ENCODE assay signal across 30 cellular contexts in genomic region chr11:134647066-134647746, GRCh38.
DNase-seq lines count a peak whose midpoint lies in the region; ATAC-seq, FAIRE-seq and TF ChIP-seq lines count a peak whose summit lies in the region.
"Had no signal": no experiment of that assay in that cellular context is flagged by ENCODE, and none has a peak within 500 bp of the region (broad histone marks: within the 10 kb centered on the region; RNA-seq: fewer than 3 reads in every experiment).

No MANE protein-coding gene starts in this region.

- H3K9me3 Mint-ChIP-seq in stimulated activated naive CD8-positive, alpha-beta T cell treated with anti-CD3 and anti-CD28 coated beads, Interleukin-15, amount 100 ng/mL, for 72 hours, result no peaks in the 10 kb centered on the region
- H3K9me3 Mint-ChIP-seq: activated CD4-positive, alpha-beta memory T cell treated with anti-CD3 and anti-CD28 coated beads, Interleukin-2, amount 10 ng/mL, durations not matched to agents 7 days and 5 days; activated naive CD8-positive, alpha-beta T cell treated with anti-CD3 and anti-CD28 coated beads, Interleukin-2, amount 10 ng/mL, durations not matched to agents 7 days and 5 days; activated T-helper 2 cell treated with anti-CD3 and anti-CD28 coated beads, Interferon-gamma antibody, Interleukin-2, Interleukin-4, amounts not matched to agents 10 μg/mL and 5 μg/mL and 100 μg/mL, durations not matched to agents 14 hours and 24 hours and 36 hours; CD8-positive, alpha-beta T cell; T-helper 2 cell treated with Interferon-gamma antibody and Interleukin-4, amounts not matched to agents 5 μg/mL and 100 μg/mL, for 36 hours had no signal

- H3K4me1 ChIP-seq in RWPE2 (ENCODE audit: insufficient read depth, poor library complexity, severe bottlenecking), result no peaks in the 10 kb centered on the region
- H3K4me1 ChIP-seq: ascending aorta, left lung, transverse colon had no signal

- no peak for DNase-seq in stimulated activated naive CD8-positive, alpha-beta T cell treated with anti-CD3 and anti-CD28 coated beads, Interleukin-15, amount 100 ng/mL, for 72 hours
- no peak for DNase-seq in stimulated activated naive CD8-positive, alpha-beta T cell treated with anti-CD3 and anti-CD28 coated beads, Interleukin-15, Interleukin-2, amounts not matched to agents 100 U/mL and 50 U/mL, for 24 hours
- DNase-seq in RWPE2 (ENCODE audit: low spot score) (no peak), islet precursor cell (peak; percentile 43), urothelium cell line (ENCODE audit: low spot score) (peak; percentile 8), SW 1271 (lab: John Stamatoyannopoulos, UW) (no peak), activated T-cell treated with anti-CD3 and anti-CD28 coated beads for 4 hours (no peak), globus pallidus (ENCODE audit: low spot score) (no peak)
- DNase-seq: activated CD4-positive, alpha-beta memory T cell treated with anti-CD3 and anti-CD28 coated beads, Interleukin-2, amount 10 ng/mL, durations not matched to agents 7 days and 5 days; activated CD4-positive, CD25-positive, alpha-beta regulatory T cell treated with anti-CD3 and anti-CD28 coated beads, Interleukin-2, amount 50 U/mL, for 72 hours; activated naive CD8-positive, alpha-beta T cell treated with anti-CD3 and anti-CD28 coated beads, Interleukin-2, amount 10 ng/mL, durations not matched to agents 7 days and 5 days; CD8-positive, alpha-beta T cell; DMS 273 treated with DMSO at 0.1 percent for 48 hours; effector CD4-positive, alpha-beta T cell; glutamatergic neuron; left lung; mesenchymal stem cell; NCI-H1048; NCI-H1694; NCI-H524; right cardiac atrium; SHP77; stimulated activated CD4-positive, alpha-beta T cell treated with anti-CD3 and anti-CD28 coated beads, Interleukin-2, amount 100 ng/mL, for 48 hours; transverse colon had no signal

- H3K9me3 ChIP-seq in RWPE2 (ENCODE audit: severe bottlenecking), result peaks cover 2% of the 10 kb centered on the region
- H3K9me3 ChIP-seq: ascending aorta, left lung, transverse colon had no signal

- no peak overlapping the region for H3K4me3 ChIP-seq in RWPE2 (ENCODE audit: severe bottlenecking)
- H3K4me3 ChIP-seq: ascending aorta, cardiac muscle cell, left lung, transverse colon had no signal

- H3K36me3 ChIP-seq in RWPE2 (ENCODE audit: low read depth), result no peaks in the 10 kb centered on the region
- H3K36me3 ChIP-seq: ascending aorta, cardiac muscle cell, left lung, transverse colon had no signal

- peak overlapping the region in 1 of 2 donors; percentile 63 for H3K4me3 Mint-ChIP-seq in stimulated activated naive CD8-positive, alpha-beta T cell treated with anti-CD3 and anti-CD28 coated beads, Interleukin-15, amount 100 ng/mL, for 72 hours
- H3K4me3 Mint-ChIP-seq: activated CD4-positive, alpha-beta memory T cell treated with anti-CD3 and anti-CD28 coated beads, Interleukin-2, amount 10 ng/mL, durations not matched to agents 7 days and 5 days; activated naive CD8-positive, alpha-beta T cell treated with anti-CD3 and anti-CD28 coated beads, Interleukin-2, amount 10 ng/mL, durations not matched to agents 7 days and 5 days; CD8-positive, alpha-beta T cell; T-helper 2 cell treated with Interferon-gamma antibody and Interleukin-4, amounts not matched to agents 5 μg/mL and 100 μg/mL, for 36 hours had no signal

- H3K27ac ChIP-seq in RWPE2 (ENCODE audit: poor library complexity, severe bottlenecking), result no peak overlapping the region
- H3K27ac ChIP-seq: ascending aorta, cardiac muscle cell, epithelial cell of prostate, left lung, transverse colon had no signal

- FAIRE-seq in urothelium cell line (lab: Jason Lieb, UNC), result no peak
- FAIRE-seq: colon had no signal

- H3K4me1 Mint-ChIP-seq in stimulated activated naive CD8-positive, alpha-beta T cell treated with anti-CD3 and anti-CD28 coated beads, Interleukin-15, amount 100 ng/mL, for 72 hours, result peaks cover 14% of the 10 kb centered on the region
- H3K4me1 Mint-ChIP-seq: activated CD4-positive, alpha-beta memory T cell treated with anti-CD3 and anti-CD28 coated beads, Interleukin-2, amount 10 ng/mL, durations not matched to agents 7 days and 5 days had no signal

- no peak for TF ChIP-seq CTCF in RWPE2 (IDR thresholded peaks at IDR 0.05; ENCODE audit: poor library complexity, severe bottlenecking)

- peak overlapping the region in 1 of 2 donors; percentile 68 for H3K27ac Mint-ChIP-seq in stimulated activated naive CD8-positive, alpha-beta T cell treated with anti-CD3 and anti-CD28 coated beads, Interleukin-15, amount 100 ng/mL, for 72 hours
- H3K27ac Mint-ChIP-seq: activated CD4-positive, alpha-beta memory T cell treated with anti-CD3 and anti-CD28 coated beads, Interleukin-2, amount 10 ng/mL, durations not matched to agents 7 days and 5 days; activated naive CD8-positive, alpha-beta T cell treated with anti-CD3 and anti-CD28 coated beads, Interleukin-2, amount 10 ng/mL, durations not matched to agents 7 days and 5 days; activated T-helper 2 cell treated with anti-CD3 and anti-CD28 coated beads, Interferon-gamma antibody, Interleukin-2, Interleukin-4, amounts not matched to agents 10 μg/mL and 5 μg/mL and 100 μg/mL, durations not matched to agents 14 hours and 24 hours and 36 hours; CD8-positive, alpha-beta T cell; T-helper 2 cell treated with Interferon-gamma antibody and Interleukin-4, amounts not matched to agents 5 μg/mL and 100 μg/mL, for 36 hours had no signal

- peaks cover 59% of the 10 kb centered on the region for H3K27me3 Mint-ChIP-seq in stimulated activated naive CD8-positive, alpha-beta T cell treated with anti-CD3 and anti-CD28 coated beads, Interleukin-15, amount 100 ng/mL, for 72 hours

- peaks cover 5% of the 10 kb centered on the region for H3K27me3 ChIP-seq in RWPE2 (ENCODE audit: insufficient read depth, poor library complexity, severe bottlenecking)
- H3K27me3 ChIP-seq: ascending aorta had no signal

- peak; percentile 33 for ATAC-seq in stimulated activated naive CD8-positive, alpha-beta T cell treated with anti-CD3 and anti-CD28 coated beads, Interleukin-15, amount 100 ng/mL, for 72 hours
- ATAC-seq in stimulated activated naive CD8-positive, alpha-beta T cell treated with anti-CD3 and anti-CD28 coated beads, Interleukin-15, Interleukin-2, amounts not matched to agents 100 U/mL and 50 U/mL, for 24 hours, result no peak
- ATAC-seq in RWPE2 (ENCODE audit: low read depth), result 0 out of 3 replicates have a peak, but pooled peaks have one; percentile 25
- ATAC-seq: CD8-positive, alpha-beta T cell; left lung; right cardiac atrium had no signal

Comparison
In these comparisons a context has a peak if more than half of its experiments do, and no peak if none do; other contexts are left out.
1. DNase-seq: peak in islet precursor cell (single experiment) and urothelium cell line (single experiment); none in stimulated activated naive CD8-positive, alpha-beta T cell treated with anti-CD3 and anti-CD28 coated beads, Interleukin-15, amount 100 ng/mL, for 72 hours (0 of 2), stimulated activated naive CD8-positive, alpha-beta T cell treated with anti-CD3 and anti-CD28 coated beads, Interleukin-15, Interleukin-2, amounts not matched to agents 100 U/mL and 50 U/mL, for 24 hours (single experiment), RWPE2 (single experiment), SW 1271 (0 of 2), activated T-cell treated with anti-CD3 and anti-CD28 coated beads for 4 hours (single experiment) and globus pallidus (single experiment).